1 cellular context compared by ENCODE assay signal in genomic region chr15:68057089-68057488, GRCh38.
TF ChIP-seq lines count a peak whose summit lies in the region.

No MANE protein-coding gene starts in this region.

TF ChIP-seq in HepG2, 621 proteins besides CTCF, POLR2A, EP300 and RAD21 (continued from another document):
- no peak for TF ChIP-seq TIGD3 (CRISPR knock-in tag; IDR thresholded peaks at IDR 0.05; ENCODE audit: borderline replicate concordance)
